In the genomic region with DNA sequence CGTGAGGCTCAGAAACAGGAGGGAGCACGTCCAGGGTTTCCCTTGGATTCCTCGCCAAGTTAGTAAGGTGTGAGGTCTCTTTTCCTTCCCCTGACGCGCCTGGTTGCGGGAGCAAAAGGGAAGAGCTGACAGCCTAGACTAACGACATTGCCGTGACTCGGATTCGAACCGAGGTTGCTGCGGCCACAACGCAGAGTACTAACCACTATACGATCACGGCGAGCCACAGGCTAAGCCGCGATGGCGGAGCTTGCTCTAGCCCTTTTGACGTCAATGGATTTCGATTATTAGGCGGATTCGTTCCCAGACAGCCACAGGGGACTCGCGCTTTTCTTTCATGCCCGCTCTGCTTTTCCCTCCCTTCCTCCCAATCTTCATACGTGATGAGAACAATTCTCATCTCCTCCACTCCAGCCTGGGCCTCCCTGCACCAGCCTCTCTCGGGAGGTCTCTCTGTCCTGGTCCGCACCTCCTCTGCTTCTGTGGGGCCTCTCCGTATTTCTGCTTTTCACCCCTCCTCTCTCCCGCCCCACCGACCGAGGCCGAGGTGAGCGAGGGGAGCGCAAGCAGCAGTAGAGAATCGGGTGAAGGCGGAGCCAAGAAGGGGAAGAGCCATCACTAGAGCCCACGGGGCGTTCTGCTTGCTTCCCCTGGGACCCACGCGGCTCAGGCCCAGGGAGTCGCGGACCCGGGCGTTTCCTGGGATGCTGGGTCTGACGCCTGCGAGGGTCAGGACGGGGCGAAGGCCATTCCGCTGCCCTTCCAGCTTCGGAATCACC, we compare ENCODE assay signal across 8 cellular contexts.
A peak's percentile ranks its signal among the peaks of the same experiment; 100 is the strongest.
DNase-seq lines count a peak whose midpoint lies in the region; ATAC-seq and TF ChIP-seq lines count a peak whose summit lies in the region.
"Not testable (repeated sequence)": the region's sequence is repeated elsewhere in the genome, so short reads cannot be mapped to it uniquely, and the experiment has no call there.

No MANE protein-coding gene starts in this region.

- not testable (repeated sequence) for TF ChIP-seq EP300 in suprapubic skin (IDR thresholded peaks at IDR 0.05)

- H3K27me3 ChIP-seq in OCI-LY1 (ENCODE audit: insufficient read depth, low read length); colonic mucosa; rectal smooth muscle tissue (ENCODE audit: control insufficient read depth, insufficient read depth, low read length): not testable (repeated sequence)
- peaks cover 22% of the 10 kb centered on the region for H3K27me3 ChIP-seq in suprapubic skin

- not testable (repeated sequence) for TF ChIP-seq POLR2A in suprapubic skin (IDR thresholded peaks at IDR 0.05)

- H3K4me3 ChIP-seq in OCI-LY1 (ENCODE audit: low read depth, low read length, poor library complexity, severe bottlenecking), result peak overlapping the region; percentile 59
- peak overlapping the region; percentile 26 for H3K4me3 ChIP-seq in colonic mucosa
- peak overlapping the region; percentile 42 for H3K4me3 ChIP-seq in iPS-18c (ENCODE audit: insufficient read depth, low read depth, low read length)
- H3K4me3 ChIP-seq in rectal smooth muscle tissue (ENCODE audit: low read length), result peak overlapping the region; percentile 64
- H3K4me3 ChIP-seq in suprapubic skin, result peak overlapping the region; percentile 42

- H4K20me1 ChIP-seq in OCI-LY1 (ENCODE audit: insufficient read depth, low read length), result not testable (repeated sequence)

- H3K4me1 ChIP-seq in OCI-LY1 (ENCODE audit: insufficient read depth, low read length, severe bottlenecking), result peaks cover 12% of the 10 kb centered on the region
- not testable (repeated sequence) for H3K4me1 ChIP-seq in colonic mucosa; rectal smooth muscle tissue (ENCODE audit: control insufficient read depth, insufficient read depth, low read length); suprapubic skin

- H3F3A ChIP-seq in OCI-LY1 (ENCODE audit: insufficient read depth, low read length), result not testable (repeated sequence)

- peak; percentile 95 for DNase-seq in activated CD8-positive, alpha-beta memory T cell treated with anti-CD3 and anti-CD28 coated beads, Interleukin-2, amount 50 U/mL, for 48 hours
- peak; percentile 82 for DNase-seq in colonic mucosa
- DNase-seq in suprapubic skin (ENCODE audit: low spot score in 2 of 2), result not testable (repeated sequence)

- not testable (repeated sequence) for H3K36me3 ChIP-seq in OCI-LY1 (ENCODE audit: insufficient read depth, low read length); colonic mucosa; rectal smooth muscle tissue (ENCODE audit: control insufficient read depth, insufficient read depth, low read length); suprapubic skin

- H3K27ac ChIP-seq in OCI-LY1 (ENCODE audit: low read depth, low read length, poor library complexity, severe bottlenecking); colonic mucosa; rectal smooth muscle tissue (ENCODE audit: low read depth, low read length); suprapubic skin: not testable (repeated sequence)

- H2AFZ ChIP-seq in OCI-LY1 (ENCODE audit: low read length), result not testable (repeated sequence)

- TF ChIP-seq CTCF in OCI-LY1 (IDR thresholded peaks at IDR 0.05; ENCODE audit: low read length); colonic mucosa (IDR thresholded peaks at IDR 0.05); suprapubic skin (IDR thresholded peaks at IDR 0.05): not testable (repeated sequence)

- not testable (repeated sequence) for H3K9me3 ChIP-seq in OCI-LY1 (ENCODE audit: low read length); colonic mucosa; iPS-18c (ENCODE audit: control insufficient read depth, insufficient read depth, low read length); suprapubic skin

- H3K9ac ChIP-seq in OCI-LY1 (ENCODE audit: low read length), result peak overlapping the region; percentile 28; the same call in 1 of the 2 replicates
- H3K9ac ChIP-seq in colonic mucosa (ENCODE audit: low read depth in 2 of 2, low read length in 2 of 2); rectal smooth muscle tissue (ENCODE audit: low read length): not testable (repeated sequence)

- H3K9me2 ChIP-seq in OCI-LY1 (ENCODE audit: low read depth, low read length), result not testable (repeated sequence)

- H3K79me2 ChIP-seq in OCI-LY1 (ENCODE audit: insufficient read depth, low read length), result not testable (repeated sequence)

- 0% methylated on average over 5 of the region's 52 CpGs for WGBS in suprapubic skin

- intact Hi-C loops in colonic mucosa (cut with DNase I), result not testable (repeated sequence)

- peak; percentile 77 for ATAC-seq in GM18498 (IDR thresholded peaks at IDR 0.05; ENCODE audit: unreplicated experiment)
- ATAC-seq in HG02610 (IDR thresholded peaks at IDR 0.05; ENCODE audit: unreplicated experiment), result peak; percentile 78

- H3K4me2 ChIP-seq in OCI-LY1 (ENCODE audit: low read length), result peak overlapping the region; percentile 69
